12 cellular contexts compared by ENCODE assay signal in the genomic region with DNA sequence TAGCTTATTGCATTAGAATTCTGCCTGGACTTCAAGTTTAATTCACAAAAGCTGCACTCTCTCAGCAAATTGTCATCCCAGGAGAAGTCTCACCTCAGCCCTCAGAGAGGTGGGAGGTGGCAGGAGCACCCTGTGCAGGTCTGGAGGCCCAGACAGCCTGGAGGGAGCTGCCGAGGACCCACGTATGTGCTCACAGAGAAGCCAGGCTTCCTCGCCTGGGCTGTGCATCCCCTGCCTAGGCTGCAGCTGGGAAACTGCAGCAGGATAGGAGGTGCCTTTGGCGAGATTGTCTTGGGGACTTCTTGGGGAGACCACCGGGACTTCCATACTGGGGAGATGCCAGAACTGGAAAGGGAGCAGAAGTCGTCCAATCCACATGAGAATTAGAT. TPM values are rescaled to one million over a fixed set of nuclear protein-coding genes. Genes with fewer than 3 reads are reported as not detected.
DNase-seq lines count a peak whose midpoint lies in the region; ATAC-seq and TF ChIP-seq lines count a peak whose summit lies in the region.
"Had no signal": no experiment of that assay in that cellular context is flagged by ENCODE, and none has a peak within 500 bp of the region (broad histone marks: within the 10 kb centered on the region; RNA-seq: fewer than 3 reads in every experiment).

No MANE protein-coding gene starts in this region.

- no peaks in the 10 kb centered on the region for H3K9me2 ChIP-seq in OCI-LY7 (ENCODE audit: insufficient read depth, low read length)

- no peaks in the 10 kb centered on the region for H4K20me1 ChIP-seq in OCI-LY7 (ENCODE audit: insufficient read depth, low read length)

- no peaks in the 10 kb centered on the region for H3K36me3 ChIP-seq in OCI-LY7 (ENCODE audit: insufficient read depth, low read length)

- no peak for ATAC-seq in GM18873 (IDR thresholded peaks at IDR 0.05; ENCODE audit: low FRiP score, unreplicated experiment)

- H3K4me1 Mint-ChIP-seq in activated T-cell treated with anti-CD3 and anti-CD28 coated beads, Interleukin-2, amount 50 U/mL, for 24 hours (ENCODE audit: low read depth) = peaks cover 19% of the 10 kb centered on the region
- peaks cover 6% of the 10 kb centered on the region for H3K4me1 Mint-ChIP-seq in progenitor cell of endocrine pancreas (ENCODE audit: low read depth)

- POLR2A ChIA-PET in OCI-LY7 (lab: Charles Lee) = interaction anchor here (0.8 to 3.9 kb wide), 10 partner anchors 10 to 150 kb away, joined by 3 to 40 read pairs (median 4); a partner anchor contains a TSS

- H3K36me3 Mint-ChIP-seq in activated T-cell treated with anti-CD3 and anti-CD28 coated beads, Interleukin-2, amount 50 U/mL, for 24 hours (ENCODE audit: low read depth) = no peaks in the 10 kb centered on the region
- H3K36me3 Mint-ChIP-seq in progenitor cell of endocrine pancreas (ENCODE audit: insufficient read depth) = no peaks in the 10 kb centered on the region

- peak overlapping the region; percentile 80 for H3K27ac Mint-ChIP-seq in activated T-cell treated with anti-CD3 and anti-CD28 coated beads, Interleukin-2, amount 50 U/mL, for 24 hours
- no peak overlapping the region for H3K27ac Mint-ChIP-seq in progenitor cell of endocrine pancreas

- no peak for DNase-seq in activated T-cell treated with anti-CD3 and anti-CD28 coated beads, Interleukin-2, amount 50 U/mL, for 24 hours
- no peak for DNase-seq in activated T-cell treated with anti-CD3 and anti-CD28 coated beads, Interleukin-2, amount 50 U/mL, for 48 hours
- DNase-seq in OCI-LY7 (ENCODE audit: low spot score) (no peak), progenitor cell of endocrine pancreas (ENCODE audit: low spot score, unreplicated experiment) (no peak), NCI-H1092 treated with DMSO at 0.1 percent for 48 hours (lab: John Stamatoyannopoulos, UW) (no peak)
- no peak for DNase-seq in activated CD8-positive, alpha-beta memory T cell treated with anti-CD3 and anti-CD28 coated beads, Interleukin-2, amount 50 U/mL, for 4 hours
- DNase-seq: IMR-90, NCI-H1436 treated with DMSO at 0.1 percent for 48 hours had no signal

- H3K4me1 ChIP-seq in OCI-LY7 (ENCODE audit: insufficient read depth, low read length, poor library complexity, severe bottlenecking) = peaks cover 32% of the 10 kb centered on the region

- TF ChIP-seq CTCF in OCI-LY7 (conservative IDR thresholded peaks at IDR 0.05; ENCODE audit: low read length) = no peak
- TF ChIP-seq CTCF in progenitor cell of endocrine pancreas (IDR thresholded peaks at IDR 0.05; ENCODE audit: unreplicated experiment) = no peak

- no peaks in the 10 kb centered on the region for H3K9me3 ChIP-seq in OCI-LY7 (ENCODE audit: low read length)

- H3K27ac ChIP-seq in OCI-LY7 (ENCODE audit: low read depth, low read length, poor library complexity, severe bottlenecking) (no peak overlapping the region), cingulate gyrus (ENCODE audit: low read depth, low read length) (peak overlapping the region; percentile 67)

- intact Hi-C loops in OCI-LY7 (cut with micrococcal nuclease; ENCODE audit: unreplicated experiment) = no loop called here

- no peaks in the 10 kb centered on the region for H3K27me3 Mint-ChIP-seq in activated T-cell treated with anti-CD3 and anti-CD28 coated beads, Interleukin-2, amount 50 U/mL, for 24 hours
- H3K27me3 Mint-ChIP-seq in progenitor cell of endocrine pancreas = peaks cover 48% of the 10 kb centered on the region

- BruUV-seq in OCI-LY7 (replicated peaks; lab: Mats Ljungman, UMichigan) = no TSS peak

- no peaks in the 10 kb centered on the region for H3K79me2 ChIP-seq in OCI-LY7 (ENCODE audit: insufficient read depth, low read depth, low read length)

- CTCF ChIA-PET in OCI-LY7 (lab: Charles Lee; ENCODE audit: unreplicated experiment) = interaction anchor here (1.4 to 1.7 kb wide), 2 partner anchors 15 to 28 kb away, joined by 5 to 6 read pairs; a partner anchor contains a TSS

- H3K9me3 Mint-ChIP-seq in activated T-cell treated with anti-CD3 and anti-CD28 coated beads, Interleukin-2, amount 50 U/mL, for 24 hours = no peaks in the 10 kb centered on the region
- H3K9me3 Mint-ChIP-seq in progenitor cell of endocrine pancreas (ENCODE audit: low read depth) = no peaks in the 10 kb centered on the region

- peak overlapping the region; percentile 71 for H3K4me3 ChIP-seq in OCI-LY7 (ENCODE audit: low read depth, low read length, poor library complexity, severe bottlenecking)

- peak overlapping the region; percentile 72 for H3K4me2 ChIP-seq in OCI-LY7 (ENCODE audit: low read length)

- peak overlapping the region; percentile 77; the same call in 1 of the 2 replicates for H2AFZ ChIP-seq in OCI-LY7 (ENCODE audit: low read length)

- peak overlapping the region; percentile 55 for H3K4me3 Mint-ChIP-seq in activated T-cell treated with anti-CD3 and anti-CD28 coated beads, Interleukin-2, amount 50 U/mL, for 24 hours
- peak overlapping the region; percentile 76 for H3K4me3 Mint-ChIP-seq in progenitor cell of endocrine pancreas (ENCODE audit: low read depth)

RNA-seq across cellular contexts. Expression of a gene that starts 8.8 kb away (rescaled TPM):
- total RNA-seq in OCI-LY7 (2014; rRNA removed; shearing (Covaris generic)) = 0.10 TPM in 1 of 2 replicates, not detected in the other
- not detected in 2 replicates for total RNA-seq in OCI-LY7 (2022)
- not detected in 2 replicates for total RNA-seq in progenitor cell of endocrine pancreas
- total RNA-seq: G401, IMR-90, osteoblast had no signal

RNA-seq across cellular contexts. Expression of a gene that starts 14.0 kb away (rescaled TPM):
- 33.7 and 43.6 TPM in 2 replicates for total RNA-seq in OCI-LY7 (2014; rRNA removed; shearing (Covaris generic))
- total RNA-seq in OCI-LY7 (2022) = 130 TPM in 2 replicates
- 29.7 and 34.7 TPM in 2 replicates for total RNA-seq in progenitor cell of endocrine pancreas

RNA-seq across cellular contexts. Expression of a gene that starts 28.3 kb away (rescaled TPM):
- total RNA-seq in OCI-LY7 (2014; rRNA removed; shearing (Covaris generic)) = 0.03 and 0.32 TPM in 2 replicates
- total RNA-seq in OCI-LY7 (2022) (0.21 TPM in 1 of 2 replicates, not detected in the other), progenitor cell of endocrine pancreas (4.3 and 4.9 TPM in 2 replicates)
- total RNA-seq: osteoblast had no signal

RNA-seq across cellular contexts. Expression of a gene that starts 34.4 kb away (rescaled TPM):
- 75.5 and 79.2 TPM in 2 replicates for total RNA-seq in OCI-LY7 (2014; rRNA removed; shearing (Covaris generic))
- total RNA-seq in OCI-LY7 (2022) (63.6 and 77.3 TPM in 2 replicates), progenitor cell of endocrine pancreas (79.7 and 80.9 TPM in 2 replicates)

RNA-seq across cellular contexts. Expression of a gene that starts 34.6 kb away (rescaled TPM):
- 3.1 and 4.6 TPM in 2 replicates for total RNA-seq in OCI-LY7 (2014; rRNA removed; shearing (Covaris generic))
- 7.5 and 8.1 TPM in 2 replicates for total RNA-seq in OCI-LY7 (2022)
- total RNA-seq in progenitor cell of endocrine pancreas = 2.3 and 2.8 TPM in 2 replicates
